In genomic region chr16:2513405-2514332, GRCh38 we compare ENCODE assay signal across 1 cellular context.
TF ChIP-seq lines count a peak whose summit lies in the region.

Gene ATP6V0C (plus strand): TSS chr16:2513952. CDS start chr16:2514104, 152 bp downstream.

TF ChIP-seq in K562, 482 proteins besides CTCF, POLR2A, EP300 and RAD21 (continued from another document and continues in another):
- TF ChIP-seq PTBP1 (IDR thresholded peaks at IDR 0.05; ENCODE audit: low read depth, low read length) (no peak), ZNF282 (CRISPR knock-in tag; IDR thresholded peaks at IDR 0.05) (no peak), ZNF134 (CRISPR knock-in tag; conservative IDR thresholded peaks at IDR 0.05) (no peak), MTA3 (IDR thresholded peaks at IDR 0.05; ENCODE audit: borderline replicate concordance) (peak; percentile 58), MTA2 (IDR thresholded peaks at IDR 0.05; ENCODE audit: low read depth) (no peak), ZNF217 (CRISPR knock-in tag; IDR thresholded peaks at IDR 0.05) (no peak), ELK3 (CRISPR knock-in tag; IDR thresholded peaks at IDR 0.05) (no peak), PHB2 (IDR thresholded peaks at IDR 0.05; ENCODE audit: low read depth) (no peak), ZBTB26 (CRISPR knock-in tag; IDR thresholded peaks at IDR 0.05) (no peak), RBM25 (IDR thresholded peaks at IDR 0.05; ENCODE audit: low read depth, low read length, severe bottlenecking) (no peak), ZC3H8 (IDR thresholded peaks at IDR 0.05) (no peak), SMC3 (conservative IDR thresholded peaks at IDR 0.05; ENCODE audit: insufficient read depth, low read depth, low read length) (no peak), E2F1 (CRISPR knock-in tag; IDR thresholded peaks at IDR 0.05) (0 out of 2 replicates have a peak, but pooled peaks have one; percentile 24), ZNF12 (CRISPR knock-in tag; IDR thresholded peaks at IDR 0.05) (no peak), ZNF121 (CRISPR knock-in tag; conservative IDR thresholded peaks at IDR 0.05) (no peak), XRCC5 (IDR thresholded peaks at IDR 0.05; ENCODE audit: low read depth, low read length) (no peak), SRSF7 (optimal IDR thresholded peaks at IDR 0.05; ENCODE audit: low read depth, low read length) (peak; percentile 28), TGIF2 (CRISPR knock-in tag; IDR thresholded peaks at IDR 0.05) (peak; percentile 64; the same call in 1 of the 2 replicates), ZNF239 (CRISPR knock-in tag; IDR thresholded peaks at IDR 0.05) (no peak), SMARCB1 (IDR thresholded peaks at IDR 0.05; ENCODE audit: insufficient read length, low read depth) (no peak), CCAR2 (IDR thresholded peaks at IDR 0.05; ENCODE audit: low read depth, low read length) (no peak), ATF1 (CRISPR knock-in tag; IDR thresholded peaks at IDR 0.05) (peak; percentile 53; the same call in 1 of the 2 replicates), ATF1 (tag; IDR thresholded peaks at IDR 0.05) (peak; percentile 97), ZC3H11A (IDR thresholded peaks at IDR 0.05; ENCODE audit: low read depth, low read length) (no peak), SRF (CRISPR knock-in tag; IDR thresholded peaks at IDR 0.05) (no peak), FIP1L1 (IDR thresholded peaks at IDR 0.05; ENCODE audit: low read depth, low read length, poor library complexity, severe bottlenecking) (peak; percentile 49), EZH2 (IDR thresholded peaks at IDR 0.05; ENCODE audit: borderline replicate concordance, low read depth, low read length) (no peak), ZNF57 (CRISPR knock-in tag; IDR thresholded peaks at IDR 0.05) (no peak), YY1 (IDR thresholded peaks at IDR 0.05; ENCODE audit: borderline replicate concordance in 1 of 3, control insufficient read depth in 1 of 3, extremely low read depth in 1 of 3, insufficient read depth in 3 of 3, insufficient read length in 1 of 3, insufficient replicate concordance in 2 of 3, low read depth in 1 of 3, low read length in 2 of 3) (peak; percentile 89 to 97 (median 96)), ZNF124 (CRISPR knock-in tag; IDR thresholded peaks at IDR 0.05) (no peak), CTBP1 (IDR thresholded peaks at IDR 0.05; ENCODE audit: borderline replicate concordance) (peak; percentile 66; the same call in 1 of the 2 replicates), NR1H2 (CRISPR knock-in tag; IDR thresholded peaks at IDR 0.05) (no peak), KLF6 (CRISPR knock-in tag; IDR thresholded peaks at IDR 0.05; ENCODE audit: borderline replicate concordance) (no peak), NR2C2 (CRISPR knock-in tag; IDR thresholded peaks at IDR 0.05) (no peak), NR2C2 (tag; IDR thresholded peaks at IDR 0.05) (peak; percentile 74), SIX5 (IDR thresholded peaks at IDR 0.05; ENCODE audit: borderline replicate concordance in 1 of 2, insufficient read depth in 1 of 2, low read depth in 1 of 2, low read length in 2 of 2) (peak in 1 of 2 experiments; percentile 40; a peak in 1 of 4 replicates), ZBTB17 (CRISPR knock-in tag; IDR thresholded peaks at IDR 0.05) (0 out of 2 replicates have a peak, but pooled peaks have one; percentile 44), E2F5 (CRISPR knock-in tag; IDR thresholded peaks at IDR 0.05) (no peak), ZNF444 (CRISPR knock-in tag; IDR thresholded peaks at IDR 0.05) (no peak), PHF8 (IDR thresholded peaks at IDR 0.05; ENCODE audit: borderline replicate concordance, low read length) (peak; percentile 79), TARDBP (IDR thresholded peaks at IDR 0.05) (no peak), RBM39 (optimal IDR thresholded peaks at IDR 0.05; ENCODE audit: low read depth, low read length) (no peak), ZNF445 (CRISPR knock-in tag; IDR thresholded peaks at IDR 0.05; ENCODE audit: low read depth) (no peak), CHD4 (IDR thresholded peaks at IDR 0.05; ENCODE audit: insufficient read depth, insufficient replicate concordance, low read depth, low read length, poor library complexity, severe bottlenecking) (no peak), NELFE (IDR thresholded peaks at IDR 0.05; ENCODE audit: insufficient read depth, insufficient read length) (no peak), SP2 (IDR thresholded peaks at IDR 0.05; ENCODE audit: extremely low read depth, low read depth, low read length, poor library complexity, severe bottlenecking) (no peak), ZNF398 (CRISPR knock-in tag; IDR thresholded peaks at IDR 0.05) (no peak), CXXC5 (CRISPR knock-in tag; IDR thresholded peaks at IDR 0.05) (peak; percentile 94), PML (IDR thresholded peaks at IDR 0.05; ENCODE audit: low read length) (peak; percentile 72; the same call in 1 of the 2 replicates), GABPB1 (CRISPR knock-in tag; IDR thresholded peaks at IDR 0.05) (peak; percentile 55), ARNT (IDR thresholded peaks at IDR 0.05) (no peak), CC2D1A (IDR thresholded peaks at IDR 0.05) (no peak), CEBPB (tag; IDR thresholded peaks at IDR 0.05) (no peak), MEIS2 (IDR thresholded peaks at IDR 0.05; ENCODE audit: partially characterized antibody) (peak; percentile 41), SOX6 (IDR thresholded peaks at IDR 0.05) (peak; percentile 46), RB1 (IDR thresholded peaks at IDR 0.05; ENCODE audit: low read depth) (peak; percentile 91), SRSF9 (IDR thresholded peaks at IDR 0.05; ENCODE audit: borderline replicate concordance, low read depth, low read length) (no peak), POU5F1 (IDR thresholded peaks at IDR 0.05; ENCODE audit: borderline replicate concordance, low read depth, low read length, partially characterized antibody) (no peak), STAT5B (CRISPR knock-in tag; IDR thresholded peaks at IDR 0.05) (no peak), HNRNPLL (IDR thresholded peaks at IDR 0.05; ENCODE audit: low read depth, low read length, poor library complexity, severe bottlenecking) (no peak), ARHGAP35 (IDR thresholded peaks at IDR 0.05; ENCODE audit: partially characterized antibody) (no peak), TAF9B (IDR thresholded peaks at IDR 0.05; ENCODE audit: partially characterized antibody) (no peak)
- TF ChIP-seq, protein P1, sequence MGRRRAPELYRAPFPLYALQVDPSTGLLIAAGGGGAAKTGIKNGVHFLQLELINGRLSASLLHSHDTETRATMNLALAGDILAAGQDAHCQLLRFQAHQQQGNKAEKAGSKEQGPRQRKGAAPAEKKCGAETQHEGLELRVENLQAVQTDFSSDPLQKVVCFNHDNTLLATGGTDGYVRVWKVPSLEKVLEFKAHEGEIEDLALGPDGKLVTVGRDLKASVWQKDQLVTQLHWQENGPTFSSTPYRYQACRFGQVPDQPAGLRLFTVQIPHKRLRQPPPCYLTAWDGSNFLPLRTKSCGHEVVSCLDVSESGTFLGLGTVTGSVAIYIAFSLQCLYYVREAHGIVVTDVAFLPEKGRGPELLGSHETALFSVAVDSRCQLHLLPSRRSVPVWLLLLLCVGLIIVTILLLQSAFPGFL (CRISPR knock-in tag; IDR thresholded peaks at IDR 0.05): 0 out of 2 replicates have a peak, but pooled peaks have one; percentile 83
- TF ChIP-seq, protein P2, sequence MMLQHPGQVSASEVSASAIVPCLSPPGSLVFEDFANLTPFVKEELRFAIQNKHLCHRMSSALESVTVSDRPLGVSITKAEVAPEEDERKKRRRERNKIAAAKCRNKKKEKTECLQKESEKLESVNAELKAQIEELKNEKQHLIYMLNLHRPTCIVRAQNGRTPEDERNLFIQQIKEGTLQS (IDR thresholded peaks at IDR 0.05): peak; percentile 89
- TF ChIP-seq, protein P2 (CRISPR knock-in tag; conservative IDR thresholded peaks at IDR 0.05): no peak
- TF ChIP-seq, protein P3, sequence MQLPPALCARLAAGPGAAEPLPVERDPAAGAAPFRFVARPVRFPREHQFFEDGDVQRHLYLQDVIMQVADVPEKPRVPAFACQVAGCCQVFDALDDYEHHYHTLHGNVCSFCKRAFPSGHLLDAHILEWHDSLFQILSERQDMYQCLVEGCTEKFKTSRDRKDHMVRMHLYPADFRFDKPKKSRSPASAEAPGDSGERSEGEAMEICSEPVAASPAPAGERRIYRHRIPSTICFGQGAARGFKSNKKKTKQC (CRISPR knock-in tag; IDR thresholded peaks at IDR 0.05): no peak
- TF ChIP-seq, protein P4, sequence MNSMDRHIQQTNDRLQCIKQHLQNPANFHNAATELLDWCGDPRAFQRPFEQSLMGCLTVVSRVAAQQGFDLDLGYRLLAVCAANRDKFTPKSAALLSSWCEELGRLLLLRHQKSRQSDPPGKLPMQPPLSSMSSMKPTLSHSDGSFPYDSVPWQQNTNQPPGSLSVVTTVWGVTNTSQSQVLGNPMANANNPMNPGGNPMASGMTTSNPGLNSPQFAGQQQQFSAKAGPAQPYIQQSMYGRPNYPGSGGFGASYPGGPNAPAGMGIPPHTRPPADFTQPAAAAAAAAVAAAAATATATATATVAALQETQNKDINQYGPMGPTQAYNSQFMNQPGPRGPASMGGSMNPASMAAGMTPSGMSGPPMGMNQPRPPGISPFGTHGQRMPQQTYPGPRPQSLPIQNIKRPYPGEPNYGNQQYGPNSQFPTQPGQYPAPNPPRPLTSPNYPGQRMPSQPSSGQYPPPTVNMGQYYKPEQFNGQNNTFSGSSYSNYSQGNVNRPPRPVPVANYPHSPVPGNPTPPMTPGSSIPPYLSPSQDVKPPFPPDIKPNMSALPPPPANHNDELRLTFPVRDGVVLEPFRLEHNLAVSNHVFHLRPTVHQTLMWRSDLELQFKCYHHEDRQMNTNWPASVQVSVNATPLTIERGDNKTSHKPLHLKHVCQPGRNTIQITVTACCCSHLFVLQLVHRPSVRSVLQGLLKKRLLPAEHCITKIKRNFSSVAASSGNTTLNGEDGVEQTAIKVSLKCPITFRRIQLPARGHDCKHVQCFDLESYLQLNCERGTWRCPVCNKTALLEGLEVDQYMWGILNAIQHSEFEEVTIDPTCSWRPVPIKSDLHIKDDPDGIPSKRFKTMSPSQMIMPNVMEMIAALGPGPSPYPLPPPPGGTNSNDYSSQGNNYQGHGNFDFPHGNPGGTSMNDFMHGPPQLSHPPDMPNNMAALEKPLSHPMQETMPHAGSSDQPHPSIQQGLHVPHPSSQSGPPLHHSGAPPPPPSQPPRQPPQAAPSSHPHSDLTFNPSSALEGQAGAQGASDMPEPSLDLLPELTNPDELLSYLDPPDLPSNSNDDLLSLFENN (IDR thresholded peaks at IDR 0.05; ENCODE audit: low read depth in 2 of 2, low read length in 2 of 2): peak in 1 of 2 experiments; percentile 32; a peak in 1 of 4 replicates
